In the genomic region with DNA sequence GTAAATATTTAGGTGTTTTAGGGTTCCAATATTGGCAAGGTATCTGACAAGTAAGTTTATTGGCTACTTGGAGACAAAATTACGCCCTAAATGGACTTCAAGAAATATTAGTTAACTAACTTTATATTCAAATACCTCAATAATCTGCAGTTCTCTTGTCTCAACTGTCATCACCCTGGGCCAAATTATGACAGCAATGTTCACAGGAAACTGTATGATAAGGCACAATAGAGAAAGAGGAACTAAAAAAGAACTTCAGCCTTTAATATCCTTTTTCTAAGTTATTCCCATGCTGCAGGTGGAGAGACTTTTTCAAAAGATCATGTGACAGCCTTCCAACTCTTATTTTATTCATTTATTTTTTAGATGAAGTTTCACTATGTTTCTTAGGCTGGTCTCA, we compare ENCODE assay signal across 1 cellular context.
TF ChIP-seq lines count a peak whose summit lies in the region.

No MANE protein-coding gene starts in this region.

TF ChIP-seq in liver, 16 proteins besides CTCF, POLR2A, EP300 and RAD21 (continued from another document):
- TF ChIP-seq REST (IDR thresholded peaks at IDR 0.05) = no peak
- TF ChIP-seq FOXA1 (IDR thresholded peaks at IDR 0.05) = no peak
- no peak for TF ChIP-seq YY1 (IDR thresholded peaks at IDR 0.05)
- no peak for TF ChIP-seq ATF3 (IDR thresholded peaks at IDR 0.05)
- TF ChIP-seq RXRA (IDR thresholded peaks at IDR 0.05) = no peak
- TF ChIP-seq FOXA2 (IDR thresholded peaks at IDR 0.05) = no peak
- no peak for TF ChIP-seq NR2F2 (IDR thresholded peaks at IDR 0.05)
- no peak for TF ChIP-seq TAF1 (conservative IDR thresholded peaks at IDR 0.05)
- TF ChIP-seq GABPA (IDR thresholded peaks at IDR 0.05 in 1 of 2, conservative IDR thresholded peaks at IDR 0.05 in 1 of 2) = no peak
- no peak for TF ChIP-seq SP1 (IDR thresholded peaks at IDR 0.05)
- TF ChIP-seq ZBTB33 (IDR thresholded peaks at IDR 0.05) = no peak
